ENCODE assay signal across 10 cellular contexts in genomic region chr4:70925899-70926635, GRCh38. TPM values are rescaled to one million over a fixed set of nuclear protein-coding genes. Genes with fewer than 3 reads are reported as not detected.
DNase-seq lines count a peak whose midpoint lies in the region; ATAC-seq and TF ChIP-seq lines count a peak whose summit lies in the region.
"Had no signal": no experiment of that assay in that cellular context is flagged by ENCODE, and none has a peak within 500 bp of the region (broad histone marks: within the 10 kb centered on the region; RNA-seq: fewer than 3 reads in every experiment).

No MANE protein-coding gene starts in this region.

- DNase-seq in GM10248 (ENCODE audit: extremely low spot score), result peak; percentile 49
- no peak for DNase-seq in activated T-helper 2 cell treated with anti-CD3 and anti-CD28 coated beads, Interferon-gamma antibody, Interleukin-2, Interleukin-4, amounts not matched to agents 10 μg/mL and 5 μg/mL and 100 μg/mL, durations not matched to agents 14 hours and 24 hours and 36 hours (ENCODE audit: low spot score)
- DNase-seq in C1 segment of cervical spinal cord (lab: John Stamatoyannopoulos, UW), result no peak
- DNase-seq in DMS79 (lab: John Stamatoyannopoulos, UW), result no peak
- DNase-seq in AML-193 (lab: John Stamatoyannopoulos, UW), result no peak
- DNase-seq in nucleus accumbens (lab: John Stamatoyannopoulos, UW), result no peak
- DNase-seq: activated CD4-positive, CD25-positive, alpha-beta regulatory T cell; EL had no signal

- H3K4me3 Mint-ChIP-seq in activated T-helper 2 cell treated with anti-CD3 and anti-CD28 coated beads, Interferon-gamma antibody, Interleukin-2, Interleukin-4, amounts not matched to agents 10 μg/mL and 5 μg/mL and 100 μg/mL, durations not matched to agents 14 hours and 24 hours and 36 hours (ENCODE audit: low read depth), result peak overlapping the region; percentile 37

- no peak for TF ChIP-seq CTCF in GM10248 (IDR thresholded peaks at IDR 0.05; ENCODE audit: control extremely low read depth, extremely low read depth, low read depth, missing control alignments)

- H3K27ac Mint-ChIP-seq in activated T-helper 2 cell treated with anti-CD3 and anti-CD28 coated beads, Interferon-gamma antibody, Interleukin-2, Interleukin-4, amounts not matched to agents 10 μg/mL and 5 μg/mL and 100 μg/mL, durations not matched to agents 14 hours and 24 hours and 36 hours, result peak overlapping the region; percentile 80

- no peaks in the 10 kb centered on the region for H3K9me3 Mint-ChIP-seq in activated T-helper 2 cell treated with anti-CD3 and anti-CD28 coated beads, Interferon-gamma antibody, Interleukin-2, Interleukin-4, amounts not matched to agents 10 μg/mL and 5 μg/mL and 100 μg/mL, durations not matched to agents 14 hours and 24 hours and 36 hours

- H3K4me1 Mint-ChIP-seq in activated T-helper 2 cell treated with anti-CD3 and anti-CD28 coated beads, Interferon-gamma antibody, Interleukin-2, Interleukin-4, amounts not matched to agents 10 μg/mL and 5 μg/mL and 100 μg/mL, durations not matched to agents 14 hours and 24 hours and 36 hours (ENCODE audit: low read depth), result peaks cover 50% of the 10 kb centered on the region

- intact Hi-C loops in activated T-helper 2 cell treated with anti-CD3 and anti-CD28 coated beads, Interferon-gamma antibody, Interleukin-2, Interleukin-4, amounts not matched to agents 10 μg/mL and 5 μg/mL and 100 μg/mL, durations not matched to agents 14 hours and 24 hours and 36 hours (cut with micrococcal nuclease), result loop anchor here (2.0 kb wide), 1 partner anchor 23 kb away; the partner anchor contains the start of gene MOB1B

- peaks cover 12% of the 10 kb centered on the region for H3K36me3 Mint-ChIP-seq in activated T-helper 2 cell treated with anti-CD3 and anti-CD28 coated beads, Interferon-gamma antibody, Interleukin-2, Interleukin-4, amounts not matched to agents 10 μg/mL and 5 μg/mL and 100 μg/mL, durations not matched to agents 14 hours and 24 hours and 36 hours (ENCODE audit: low read depth)

- H3K27me3 Mint-ChIP-seq in activated T-helper 2 cell treated with anti-CD3 and anti-CD28 coated beads, Interferon-gamma antibody, Interleukin-2, Interleukin-4, amounts not matched to agents 10 μg/mL and 5 μg/mL and 100 μg/mL, durations not matched to agents 14 hours and 24 hours and 36 hours (ENCODE audit: low read depth), result no peaks in the 10 kb centered on the region

- peak; percentile 81 for ATAC-seq in GM19438 (IDR thresholded peaks at IDR 0.05; ENCODE audit: low read depth, unreplicated experiment)
- peak; percentile 83 for ATAC-seq in HG03064 (IDR thresholded peaks at IDR 0.05; ENCODE audit: low read depth, unreplicated experiment)

- CTCF ChIA-PET in GM10248 (lab: Yijun Ruan, JAX), result interaction anchor here (1.0 to 1.5 kb wide), 5 partner anchors 9 to 222 kb away, joined by 3 to 6 read pairs (median 3); no protein-coding TSS in a partner anchor

- POLR2A ChIA-PET in GM10248 (lab: Yijun Ruan, JAX), result interaction anchor here (0.6 kb wide), 1 partner anchor 210 kb away, joined by 10 read pairs; no protein-coding TSS in a partner anchor

RNA-seq across cellular contexts. Expression of gene MOB1B, which starts 23.9 kb away (rescaled TPM):
- 27.0 and 28.1 TPM in 2 replicates for total RNA-seq in activated T-helper 2 cell treated with anti-CD3 and anti-CD28 coated beads, Interferon-gamma antibody, Interleukin-2, Interleukin-4, amounts not matched to agents 10 μg/mL and 5 μg/mL and 100 μg/mL, durations not matched to agents 14 hours and 24 hours and 36 hours
